ENCODE assay signal across 1 cellular context in genomic region chr2:237695201-237695780, GRCh38.
TF ChIP-seq lines count a peak whose summit lies in the region.

No MANE protein-coding gene starts in this region.

TF ChIP-seq in HEK293, 187 proteins besides CTCF, POLR2A, EP300 and RAD21 (continued from another document and continues in another):
- TF ChIP-seq ZNF391 (tag by site-specific recombination; IDR thresholded peaks at IDR 0.05; ENCODE audit: borderline replicate concordance, low read depth), result peak; percentile 38; the same call in 1 of the 2 replicates
- 0 out of 2 replicates have a peak, but pooled peaks have one; percentile 26 for TF ChIP-seq ZNF660 (tag by site-specific recombination; IDR thresholded peaks at IDR 0.05)
- TF ChIP-seq OSR2 (tag by site-specific recombination; IDR thresholded peaks at IDR 0.05), result peak; percentile 91
- TF ChIP-seq ZBTB17 (tag by site-specific recombination; IDR thresholded peaks at IDR 0.05), result peak; percentile 81
- no peak for TF ChIP-seq ZNF404 (tag by site-specific recombination; IDR thresholded peaks at IDR 0.05)
- no peak for TF ChIP-seq ZNF501 (tag by site-specific recombination; IDR thresholded peaks at IDR 0.05)
- TF ChIP-seq ZNF530 (tag by site-specific recombination; IDR thresholded peaks at IDR 0.05; ENCODE audit: low read depth), result no peak
- TF ChIP-seq ZNF518A (tag by site-specific recombination; conservative IDR thresholded peaks at IDR 0.05; ENCODE audit: low read depth), result 0 out of 2 replicates have a peak, but pooled peaks have one; percentile 32
- TF ChIP-seq KLF17 (tag by site-specific recombination; IDR thresholded peaks at IDR 0.05), result peak; percentile 51; the same call in 1 of the 2 replicates
- no peak for TF ChIP-seq PBX3 (CRISPR knock-in tag; IDR thresholded peaks at IDR 0.05)
- TF ChIP-seq ZNF354C (tag by site-specific recombination; IDR thresholded peaks at IDR 0.05; ENCODE audit: borderline replicate concordance, low read depth), result no peak
- no peak for TF ChIP-seq ZNF280C (tag by site-specific recombination; IDR thresholded peaks at IDR 0.05)
- no peak for TF ChIP-seq SP3 (tag by site-specific recombination; IDR thresholded peaks at IDR 0.05)
- peak; percentile 66; the same call in 1 of the 2 replicates for TF ChIP-seq FEZF1 (tag by site-specific recombination; IDR thresholded peaks at IDR 0.05)
- no peak for TF ChIP-seq BCL11B (tag by site-specific recombination; IDR thresholded peaks at IDR 0.05; ENCODE audit: low read depth)
- TF ChIP-seq TRIM28 (IDR thresholded peaks at IDR 0.05; ENCODE audit: borderline replicate concordance, low read length), result peak; percentile 92; the same call in 1 of the 2 replicates
- no peak for TF ChIP-seq REST (tag by site-specific recombination; IDR thresholded peaks at IDR 0.05)
- no peak for TF ChIP-seq ZNF791 (tag by site-specific recombination; IDR thresholded peaks at IDR 0.05)
- TF ChIP-seq OVOL3 (tag by site-specific recombination; IDR thresholded peaks at IDR 0.05), result peak; percentile 40; the same call in 1 of the 2 replicates
- no peak for TF ChIP-seq ZBTB6 (tag by site-specific recombination; IDR thresholded peaks at IDR 0.05)
- peak; percentile 3; the same call in 1 of the 2 replicates for TF ChIP-seq ZBTB44 (tag by site-specific recombination; IDR thresholded peaks at IDR 0.05)
- no peak for TF ChIP-seq HOXA7 (CRISPR knock-in tag; IDR thresholded peaks at IDR 0.05; ENCODE audit: borderline replicate concordance)
- TF ChIP-seq ZFHX2 (tag by site-specific recombination; conservative IDR thresholded peaks at IDR 0.05), result no peak
- no peak for TF ChIP-seq ZNF677 (tag by site-specific recombination; IDR thresholded peaks at IDR 0.05)
- TF ChIP-seq ZNF16 (tag by site-specific recombination; IDR thresholded peaks at IDR 0.05; ENCODE audit: low read depth), result no peak
- no peak; the same call in 1 of the 2 replicates for TF ChIP-seq ZNF394 (tag by site-specific recombination; IDR thresholded peaks at IDR 0.05; ENCODE audit: borderline replicate concordance)
- TF ChIP-seq MZF1 (tag by site-specific recombination; IDR thresholded peaks at IDR 0.05; ENCODE audit: borderline replicate concordance), result 0 out of 2 replicates have a peak, but pooled peaks have one; percentile 44
- no peak for TF ChIP-seq ZNF18 (tag by site-specific recombination; IDR thresholded peaks at IDR 0.05)
- TF ChIP-seq ZBTB49 (tag by site-specific recombination; IDR thresholded peaks at IDR 0.05; ENCODE audit: low read depth), result no peak
- peak; percentile 67 for TF ChIP-seq ZNF335 (tag by site-specific recombination; conservative IDR thresholded peaks at IDR 0.05)
- 0 out of 2 replicates have a peak, but pooled peaks have one; percentile 12 for TF ChIP-seq ZSCAN23 (tag by site-specific recombination; IDR thresholded peaks at IDR 0.05)
- TF ChIP-seq ZNF138 (tag by site-specific recombination; IDR thresholded peaks at IDR 0.05; ENCODE audit: borderline replicate concordance), result no peak
- no peak for TF ChIP-seq ZNF510 (tag by site-specific recombination; IDR thresholded peaks at IDR 0.05; ENCODE audit: insufficient replicate concordance)
- TF ChIP-seq KLF9 (tag by site-specific recombination; IDR thresholded peaks at IDR 0.05; ENCODE audit: low read depth), result no peak
